ENCODE assay signal across 3 cellular contexts in genomic region chr22:46096051-46096450, GRCh38.
TF ChIP-seq lines count a peak whose summit lies in the region.

No MANE protein-coding gene starts in this region.

TF ChIP-seq in SK-N-SH, 30 proteins besides CTCF, POLR2A, EP300 and RAD21 (continues in another document):
- no peak for TF ChIP-seq TCF12 (IDR thresholded peaks at IDR 0.05)
- no peak for TF ChIP-seq ZBTB33 (IDR thresholded peaks at IDR 0.05; ENCODE audit: borderline replicate concordance, low read depth)
- no peak for TF ChIP-seq NFIC (IDR thresholded peaks at IDR 0.05; ENCODE audit: borderline replicate concordance)
- TF ChIP-seq, protein P1, sequence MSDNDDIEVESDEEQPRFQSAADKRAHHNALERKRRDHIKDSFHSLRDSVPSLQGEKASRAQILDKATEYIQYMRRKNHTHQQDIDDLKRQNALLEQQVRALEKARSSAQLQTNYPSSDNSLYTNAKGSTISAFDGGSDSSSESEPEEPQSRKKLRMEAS (IDR thresholded peaks at IDR 0.05; ENCODE audit: low read depth), result no peak
- no peak for TF ChIP-seq RXRA (IDR thresholded peaks at IDR 0.05; ENCODE audit: borderline replicate concordance, low read depth)
- TF ChIP-seq REST (IDR thresholded peaks at IDR 0.05; ENCODE audit: low read depth, low read length), result no peak
- no peak for TF ChIP-seq PBX3 (IDR thresholded peaks at IDR 0.05)
- TF ChIP-seq MEF2A (IDR thresholded peaks at IDR 0.05; ENCODE audit: borderline replicate concordance, low read depth), result no peak
- TF ChIP-seq CHD2 (IDR thresholded peaks at IDR 0.05; ENCODE audit: low read length, partially characterized antibody), result no peak
- TF ChIP-seq POLR2AphosphoS5 (IDR thresholded peaks at IDR 0.05; ENCODE audit: low read depth, low read length), result no peak; the same call in 1 of the 2 replicates
- no peak for TF ChIP-seq SMC3 (IDR thresholded peaks at IDR 0.05; ENCODE audit: low read depth, low read length)

TF ChIP-seq in SK-N-SH treated with all-trans-retinoic acid at 6 μM for 48 hours, 23 proteins besides CTCF, POLR2A, EP300 and RAD21:
- TF ChIP-seq CSDC2 (CRISPR knock-in tag; IDR thresholded peaks at IDR 0.05), result no peak
- no peak for TF ChIP-seq TCF4 (CRISPR knock-in tag; IDR thresholded peaks at IDR 0.05; ENCODE audit: borderline replicate concordance)
- no peak for TF ChIP-seq CREB5 (CRISPR knock-in tag; IDR thresholded peaks at IDR 0.05; ENCODE audit: low read depth)
- no peak for TF ChIP-seq TOX (CRISPR knock-in tag; IDR thresholded peaks at IDR 0.05; ENCODE audit: borderline replicate concordance)
- no peak for TF ChIP-seq ZNF565 (CRISPR knock-in tag; conservative IDR thresholded peaks at IDR 0.05; ENCODE audit: low read depth)

TF ChIP-seq in HepG2, 621 proteins besides CTCF, POLR2A, EP300 and RAD21:
- TF ChIP-seq ZNF260 (CRISPR knock-in tag; IDR thresholded peaks at IDR 0.05; ENCODE audit: borderline replicate concordance, low read depth) (no peak), ZNF205 (CRISPR knock-in tag; IDR thresholded peaks at IDR 0.05) (no peak), TSC22D2 (CRISPR knock-in tag; IDR thresholded peaks at IDR 0.05; ENCODE audit: borderline replicate concordance) (no peak), IKZF1 (IDR thresholded peaks at IDR 0.05) (no peak), PBX3 (CRISPR knock-in tag; IDR thresholded peaks at IDR 0.05; ENCODE audit: borderline replicate concordance) (no peak), ZNF343 (CRISPR knock-in tag; IDR thresholded peaks at IDR 0.05) (no peak), ZSCAN22 (CRISPR knock-in tag; IDR thresholded peaks at IDR 0.05) (no peak), PHF8 (CRISPR knock-in tag; IDR thresholded peaks at IDR 0.05) (no peak), TCF7L2 (IDR thresholded peaks at IDR 0.05; ENCODE audit: low read depth, low read length) (no peak), ZBTB2 (CRISPR knock-in tag; IDR thresholded peaks at IDR 0.05; ENCODE audit: low read depth) (no peak), ZNF543 (CRISPR knock-in tag; IDR thresholded peaks at IDR 0.05) (no peak), TERF1 (CRISPR knock-in tag; IDR thresholded peaks at IDR 0.05) (no peak), ZBTB38 (CRISPR knock-in tag; IDR thresholded peaks at IDR 0.05) (no peak), ZNF549 (CRISPR knock-in tag; IDR thresholded peaks at IDR 0.05) (no peak), ZNF10 (CRISPR knock-in tag; IDR thresholded peaks at IDR 0.05; ENCODE audit: borderline replicate concordance, low read depth) (no peak), AFF4 (CRISPR knock-in tag; IDR thresholded peaks at IDR 0.05) (no peak)
TF ChIP-seq in HepG2: peak in this region for 0.
